In genomic region chr12:104286538-104287482, GRCh38 we compare ENCODE assay signal across 1 cellular context.
A peak's percentile ranks its signal among the peaks of the same experiment; 100 is the strongest.
TF ChIP-seq lines count a peak whose summit lies in the region.

No MANE protein-coding gene starts in this region.

TF ChIP-seq in K562, 482 proteins besides CTCF, POLR2A, EP300 and RAD21 (continued from another document and continues in another):
- peak; percentile 54 for TF ChIP-seq PRDM10 (IDR thresholded peaks at IDR 0.05; ENCODE audit: partially characterized antibody)
- no peak for TF ChIP-seq ZNF347 (CRISPR knock-in tag; IDR thresholded peaks at IDR 0.05; ENCODE audit: low read depth)
- no peak for TF ChIP-seq CAMTA2 (CRISPR knock-in tag; conservative IDR thresholded peaks at IDR 0.05)
- TF ChIP-seq SFPQ (IDR thresholded peaks at IDR 0.05; ENCODE audit: low read depth, low read length): no peak
- TF ChIP-seq STAT6 (CRISPR knock-in tag; IDR thresholded peaks at IDR 0.05): no peak
- TF ChIP-seq TAF1 (IDR thresholded peaks at IDR 0.05; ENCODE audit: control insufficient read depth, extremely low read depth, insufficient read depth, low read length, severe bottlenecking): peak; percentile 93
- no peak for TF ChIP-seq ID3 (CRISPR knock-in tag; IDR thresholded peaks at IDR 0.05)
- no peak for TF ChIP-seq ID3 (tag; IDR thresholded peaks at IDR 0.05)
- TF ChIP-seq PRMT5 (CRISPR knock-in tag; IDR thresholded peaks at IDR 0.05): no peak
- TF ChIP-seq ETS1 (conservative IDR thresholded peaks at IDR 0.05; ENCODE audit: control insufficient read depth, low read depth, low read length): 0 out of 2 replicates have a peak, but pooled peaks have one; percentile 65
- 0 out of 2 replicates have a peak, but pooled peaks have one; percentile 35 for TF ChIP-seq NR1H2 (CRISPR knock-in tag; IDR thresholded peaks at IDR 0.05)
- TF ChIP-seq FOXP1 (CRISPR knock-in tag; IDR thresholded peaks at IDR 0.05): peak; percentile 95
- TF ChIP-seq DMBX1 (CRISPR knock-in tag; IDR thresholded peaks at IDR 0.05; ENCODE audit: borderline replicate concordance): 0 out of 2 replicates have a peak, but pooled peaks have one; percentile 29
- peak; percentile 22 to 48; a peak in 1 of 4 replicates for TF ChIP-seq TBL1XR1 (IDR thresholded peaks at IDR 0.05; ENCODE audit: low read length in 2 of 2)
- peak; percentile 42 for TF ChIP-seq MEIS2 (IDR thresholded peaks at IDR 0.05; ENCODE audit: partially characterized antibody)
- peak in 1 of 2 experiments; percentile 65; a peak in 1 of 4 replicates for TF ChIP-seq UBTF (IDR thresholded peaks at IDR 0.05; ENCODE audit: borderline replicate concordance in 1 of 2, low read depth in 2 of 2, low read length in 2 of 2)
- TF ChIP-seq ZFP91 (CRISPR knock-in tag; IDR thresholded peaks at IDR 0.05): no peak
- TF ChIP-seq CC2D1A (IDR thresholded peaks at IDR 0.05): no peak
- TF ChIP-seq TAF7 (tag; IDR thresholded peaks at IDR 0.05): peak; percentile 89
- TF ChIP-seq SP1 (CRISPR knock-in tag; IDR thresholded peaks at IDR 0.05): peak; percentile 92
- TF ChIP-seq PTRF (tag; IDR thresholded peaks at IDR 0.05): no peak
- TF ChIP-seq PYGO2 (tag; IDR thresholded peaks at IDR 0.05): no peak
- TF ChIP-seq THRB (CRISPR knock-in tag; conservative IDR thresholded peaks at IDR 0.05): 0 out of 2 replicates have a peak, but pooled peaks have one; percentile 21
- peak; percentile 4; the same call in 1 of the 2 replicates for TF ChIP-seq CBFA2T3 (IDR thresholded peaks at IDR 0.05)
- no peak for TF ChIP-seq IFI16 (CRISPR knock-in tag; IDR thresholded peaks at IDR 0.05)
- TF ChIP-seq BMI1 (IDR thresholded peaks at IDR 0.05; ENCODE audit: low read length): peak; percentile 67; the same call in 1 of the 2 replicates
- TF ChIP-seq ZNF766 (CRISPR knock-in tag; conservative IDR thresholded peaks at IDR 0.05): peak; percentile 74; the same call in 1 of the 2 replicates
- peak; percentile 99 for TF ChIP-seq RBFOX2 (IDR thresholded peaks at IDR 0.05; ENCODE audit: low read depth, low read length)
- TF ChIP-seq ZNF24 (IDR thresholded peaks at IDR 0.05): no peak
- peak; percentile 77 for TF ChIP-seq CREB3L1 (IDR thresholded peaks at IDR 0.05; ENCODE audit: borderline replicate concordance, low read depth)
- TF ChIP-seq ZNF316 (IDR thresholded peaks at IDR 0.05): peak; percentile 99
- TF ChIP-seq ZNF282 (CRISPR knock-in tag; IDR thresholded peaks at IDR 0.05): no peak
- no peak for TF ChIP-seq SMAD2 (IDR thresholded peaks at IDR 0.05; ENCODE audit: low read depth, low read length)
- peak; percentile 81 for TF ChIP-seq L3MBTL2 (IDR thresholded peaks at IDR 0.05)
- peak; percentile 90 for TF ChIP-seq TAF9B (IDR thresholded peaks at IDR 0.05; ENCODE audit: partially characterized antibody)
- TF ChIP-seq PCBP2 (IDR thresholded peaks at IDR 0.05; ENCODE audit: low read depth, low read length, poor library complexity, severe bottlenecking): no peak
- peak; percentile 97 for TF ChIP-seq POLR2G (IDR thresholded peaks at IDR 0.05; ENCODE audit: low read depth, low read length)
- TF ChIP-seq ZNF12 (CRISPR knock-in tag; IDR thresholded peaks at IDR 0.05): 0 out of 2 replicates have a peak, but pooled peaks have one; percentile 57
- no peak for TF ChIP-seq ZNF507 (tag; conservative IDR thresholded peaks at IDR 0.05)
- 0 out of 2 replicates have a peak, but pooled peaks have one; percentile 39 for TF ChIP-seq JUN (IDR thresholded peaks at IDR 0.05; ENCODE audit: borderline replicate concordance, low read depth, low read length)
- peak; percentile 95 for TF ChIP-seq JUN (CRISPR knock-in tag; IDR thresholded peaks at IDR 0.05; ENCODE audit: borderline replicate concordance)
- no peak; the same call in 1 of the 2 replicates for TF ChIP-seq NR2C1 (IDR thresholded peaks at IDR 0.05)
- 0 out of 2 replicates have a peak, but pooled peaks have one; percentile 29 for TF ChIP-seq NR2C1 (tag; IDR thresholded peaks at IDR 0.05)
- peak; percentile 97 for TF ChIP-seq MAFK (IDR thresholded peaks at IDR 0.05; ENCODE audit: low read length)
- TF ChIP-seq NCOR1 (IDR thresholded peaks at IDR 0.05): peak; percentile 53; the same call in 1 of the 2 replicates
- TF ChIP-seq FOXO4 (CRISPR knock-in tag; IDR thresholded peaks at IDR 0.05): no peak
- TF ChIP-seq TOE1 (IDR thresholded peaks at IDR 0.05; ENCODE audit: borderline replicate concordance): peak; percentile 44; the same call in 1 of the 2 replicates
- TF ChIP-seq TOE1 (CRISPR knock-in tag; IDR thresholded peaks at IDR 0.05; ENCODE audit: borderline replicate concordance, low read depth): peak; percentile 30; the same call in 1 of the 2 replicates
